ENCODE assay signal across 11 cellular contexts in genomic region chr12:71626098-71626497, GRCh38. TPM values are rescaled to one million over a fixed set of nuclear protein-coding genes. Genes with fewer than 3 reads are reported as not detected.
A peak's percentile ranks its signal among the peaks of the same experiment; 100 is the strongest.
DNase-seq lines count a peak whose midpoint lies in the region; ATAC-seq and TF ChIP-seq lines count a peak whose summit lies in the region.
"Had no signal": no experiment of that assay in that cellular context is flagged by ENCODE, and none has a peak within 500 bp of the region (broad histone marks: within the 10 kb centered on the region; RNA-seq: fewer than 3 reads in every experiment).

No MANE protein-coding gene starts in this region.

- peak overlapping the region; percentile 33 for H3K27ac Mint-ChIP-seq in activated CD4-positive, alpha-beta memory T cell treated with anti-CD3 and anti-CD28 coated beads for 36 hours
- peak overlapping the region; percentile 66 for H3K27ac Mint-ChIP-seq in stimulated activated memory B cell treated with anti-CD40 and anti-IgM and Interleukin-4, amounts not matched to agents 10 μg/mL and 1 μg/mL and 100 μg/mL, for 72 hours

- H3K4me3 Mint-ChIP-seq in activated CD4-positive, alpha-beta memory T cell treated with anti-CD3 and anti-CD28 coated beads for 36 hours, result no peak overlapping the region
- H3K4me3 Mint-ChIP-seq in stimulated activated memory B cell treated with anti-CD40 and anti-IgM and Interleukin-4, amounts not matched to agents 10 μg/mL and 1 μg/mL and 100 μg/mL, for 72 hours, result no peak overlapping the region

- H3K36me3 Mint-ChIP-seq in activated CD4-positive, alpha-beta memory T cell treated with anti-CD3 and anti-CD28 coated beads for 36 hours, result peaks cover 46% of the 10 kb centered on the region
- H3K36me3 Mint-ChIP-seq in stimulated activated memory B cell treated with anti-CD40 and anti-IgM and Interleukin-4, amounts not matched to agents 10 μg/mL and 1 μg/mL and 100 μg/mL, for 72 hours, result peaks cover 35% of the 10 kb centered on the region

- CTCF ChIA-PET in activated CD4-positive, alpha-beta memory T cell treated with anti-CD3 and anti-CD28 coated beads for 36 hours (lab: Charles Lee), result interaction anchor here (0.7 to 3.9 kb wide), 3 partner anchors 11 to 121 kb away, joined by 3 to 29 read pairs (median 3); no protein-coding TSS in a partner anchor

- H3K4me1 Mint-ChIP-seq in activated CD4-positive, alpha-beta memory T cell treated with anti-CD3 and anti-CD28 coated beads for 36 hours (ENCODE audit: low read depth), result peaks cover 10% of the 10 kb centered on the region
- H3K4me1 Mint-ChIP-seq in stimulated activated memory B cell treated with anti-CD40 and anti-IgM and Interleukin-4, amounts not matched to agents 10 μg/mL and 1 μg/mL and 100 μg/mL, for 72 hours, result peaks cover 24% of the 10 kb centered on the region

- H3K9me3 ChIP-seq in heart right ventricle, result no peaks in the 10 kb centered on the region
- H3K9me3 ChIP-seq in gastrocnemius medialis, result no peaks in the 10 kb centered on the region
- H3K9me3 ChIP-seq: HAP-1 had no signal

- peak overlapping the region in 5 of 10 donors; percentile 9 to 65 (median 23) for H3K27ac ChIP-seq in heart right ventricle
- no peak overlapping the region for H3K27ac ChIP-seq in gastrocnemius medialis
- H3K27ac ChIP-seq: VCaP had no signal

- H3K9me3 Mint-ChIP-seq in activated CD4-positive, alpha-beta memory T cell treated with anti-CD3 and anti-CD28 coated beads for 36 hours, result no peaks in the 10 kb centered on the region
- no peaks in the 10 kb centered on the region for H3K9me3 Mint-ChIP-seq in stimulated activated memory B cell treated with anti-CD40 and anti-IgM and Interleukin-4, amounts not matched to agents 10 μg/mL and 1 μg/mL and 100 μg/mL, for 72 hours

- in situ Hi-C loops in gastrocnemius medialis (cut with MboI; ENCODE audit: low sequenced_read_pairs in 4 of 4), result loop anchor here in 1 of 4 donors (25.0 kb wide), 2 partner anchors 214 to 261 kb away; no protein-coding TSS in a partner anchor

- no peaks in the 10 kb centered on the region for H3K27me3 Mint-ChIP-seq in activated CD4-positive, alpha-beta memory T cell treated with anti-CD3 and anti-CD28 coated beads for 36 hours
- no peaks in the 10 kb centered on the region for H3K27me3 Mint-ChIP-seq in stimulated activated memory B cell treated with anti-CD40 and anti-IgM and Interleukin-4, amounts not matched to agents 10 μg/mL and 1 μg/mL and 100 μg/mL, for 72 hours

- 32 to 34% methylated on average over 5 of the region's 5 CpGs for WGBS in heart right ventricle, 2 donors

- POLR2A ChIA-PET in activated CD4-positive, alpha-beta memory T cell treated with anti-CD3 and anti-CD28 coated beads for 36 hours (lab: Charles Lee), result no interaction called here

- TF ChIP-seq CTCF in heart right ventricle (IDR thresholded peaks at IDR 0.05) (no peak), gastrocnemius medialis (IDR thresholded peaks at IDR 0.05 in 4 of 5, conservative IDR thresholded peaks at IDR 0.05 in 1 of 5) (no peak)

- no peak for TF ChIP-seq POLR2A in gastrocnemius medialis (IDR thresholded peaks at IDR 0.05)

- H3K4me1 ChIP-seq in heart right ventricle (peaks cover 0 to 26% (median 9%) of the 10 kb centered on the region in 9 donors), gastrocnemius medialis (no peaks in the 10 kb centered on the region)

- H3K36me3 ChIP-seq in heart right ventricle, result peaks cover 0 to 100% (median 84%) of the 10 kb centered on the region in 9 donors
- peaks cover 0 to 97% of the 10 kb centered on the region in 2 donors for H3K36me3 ChIP-seq in gastrocnemius medialis

- intact Hi-C loops in heart right ventricle (cut with DNase I), result loop anchor here in 1 of 10 donors (1.0 kb wide), 1 partner anchor 12 kb away; no protein-coding TSS in a partner anchor
- intact Hi-C loops in left cardiac atrium (cut with DNase I), result no loop called here
- intact Hi-C loops in activated CD4-positive, alpha-beta memory T cell treated with anti-CD3 and anti-CD28 coated beads for 36 hours (cut with micrococcal nuclease), result no loop called here
- intact Hi-C loops in gastrocnemius medialis (cut with DNase I; ENCODE audit: low total_unique reads), result no loop called here

- H3K4me3 ChIP-seq in heart right ventricle, result no peak overlapping the region
- H3K4me3 ChIP-seq in gastrocnemius medialis, result no peak overlapping the region
- H3K4me3 ChIP-seq: HAP-1 had no signal

- H3K27me3 ChIP-seq in heart right ventricle (no peaks in the 10 kb centered on the region), gastrocnemius medialis (no peaks in the 10 kb centered on the region)

- ATAC-seq in heart right ventricle (peak in 6 of 8 donors; percentile 28 to 64 (median 56)), left cardiac atrium (no peak), HG03095 (IDR thresholded peaks at IDR 0.05; ENCODE audit: unreplicated experiment) (peak; percentile 80), gastrocnemius medialis (no peak)
- ATAC-seq in stimulated activated memory B cell treated with anti-CD40 and anti-IgM and Interleukin-4, amounts not matched to agents 10 μg/mL and 1 μg/mL and 100 μg/mL, for 72 hours, result peak; percentile 58

- DNase-seq in heart right ventricle (peak in 1 of 2 donors; percentile 17), left cardiac atrium (no peak), glomerular visceral epithelial cell (ENCODE audit: extremely low spot score) (no peak), gastrocnemius medialis (no peak), cerebellar cortex (ENCODE audit: low spot score) (no peak)
- DNase-seq in activated CD4-positive, alpha-beta memory T cell treated with anti-CD3 and anti-CD28 coated beads for 36 hours, result no peak
- DNase-seq: NCI-H2081 had no signal

RNA-seq across cellular contexts. Expression of gene ZFC3H1, which starts 37.5 kb away (rescaled TPM):
- total RNA-seq in heart right ventricle (10 to 100 TPM; 13.6 to 26.5 (median 17.2) TPM), left cardiac atrium (10 to 100 TPM; 19.4 to 24.5 TPM), gastrocnemius medialis (10 to 100 TPM in 2 of 4 donors, 1 to 10 TPM in 2; 6.5 to 26.4 (median 9.1) TPM)
- 10 to 100 TPM in 1 of 2 donors, 1 to 10 TPM in 1; 6.9 to 23.4 TPM for polyA plus RNA-seq in heart right ventricle
- 10 to 100 TPM; 55.9 to 64.9 TPM for total RNA-seq in activated CD4-positive, alpha-beta memory T cell treated with anti-CD3 and anti-CD28 coated beads for 36 hours

RNA-seq across cellular contexts. Expression of gene THAP2, which starts 38.0 kb away (rescaled TPM):
- 1 to 10 TPM; 4.3 to 9.7 (median 6.8) TPM for total RNA-seq in heart right ventricle
- polyA plus RNA-seq in heart right ventricle, result 1 to 10 TPM; 2.3 to 2.8 TPM
- total RNA-seq in left cardiac atrium, result 1 to 10 TPM; 4.3 to 5.2 TPM
- 1 to 10 TPM; 9.4 to 9.5 TPM for total RNA-seq in activated CD4-positive, alpha-beta memory T cell treated with anti-CD3 and anti-CD28 coated beads for 36 hours
- 1 to 10 TPM in 3 of 4 donors, under 1 TPM in 1; 0.93 to 6.6 (median 3.2) TPM for total RNA-seq in gastrocnemius medialis

RNA-seq across cellular contexts. Expression of gene TMEM19, which starts 59.8 kb away (rescaled TPM):
- total RNA-seq in heart right ventricle, result 10 to 100 TPM; 17.4 to 32.2 (median 27.6) TPM
- polyA plus RNA-seq in heart right ventricle, result 1 to 10 TPM; 6.4 to 9.8 TPM
- 10 to 100 TPM; 25.8 to 28.8 TPM for total RNA-seq in left cardiac atrium
- total RNA-seq in activated CD4-positive, alpha-beta memory T cell treated with anti-CD3 and anti-CD28 coated beads for 36 hours, result 10 to 100 TPM; 10.8 to 11.7 TPM
- total RNA-seq in gastrocnemius medialis, result 10 to 100 TPM in 3 of 4 donors, 1 to 10 TPM in 1; 9.3 to 47.0 (median 21.4) TPM

Comparison
In these comparisons a context has a peak if more than half of its experiments do, and no peak if none do; other contexts are left out.
1. ATAC-seq: peak in heart right ventricle (6 of 8), HG03095 (single experiment) and stimulated activated memory B cell treated with anti-CD40 and anti-IgM and Interleukin-4, amounts not matched to agents 10 μg/mL and 1 μg/mL and 100 μg/mL, for 72 hours (single experiment); none in left cardiac atrium (0 of 2) and gastrocnemius medialis (0 of 2).